18 cellular contexts compared by ENCODE assay signal in genomic region chr3:94429517-94429916, GRCh38.
"Had no signal": no experiment of that assay in that cellular context is flagged by ENCODE, and none has a peak within 500 bp of the region (broad histone marks: within the 10 kb centered on the region; RNA-seq: fewer than 3 reads in every experiment).

No MANE protein-coding gene starts in this region.

- H3K4me1 ChIP-seq: colonic mucosa, gastroesophageal sphincter, suprapubic skin, thyroid gland, upper lobe of left lung, uterus had no signal

- H3K36me3 ChIP-seq: colonic mucosa, gastroesophageal sphincter, neutrophil, suprapubic skin, thyroid gland, upper lobe of left lung, uterus had no signal

- DNase-seq: colonic mucosa; dermis blood vessel endothelial cell; glutamatergic neuron; kidney; mucosa of descending colon; naive thymus-derived CD8-positive, alpha-beta T cell; right cardiac atrium; stimulated activated CD4-positive, alpha-beta T cell treated with anti-CD3 and anti-CD28 coated beads, Interleukin-4, amount 100 ng/mL, for 1 hour; stimulated activated CD8-positive, alpha-beta memory T cell treated with anti-CD3 and anti-CD28 coated beads, Interleukin-4, amount 100 ng/mL, for 48 hours; stimulated activated naive CD8-positive, alpha-beta T cell treated with anti-CD3 and anti-CD28 coated beads, Interleukin-15, Interleukin-2, amounts not matched to agents 100 U/mL and 50 U/mL, for 24 hours; thyroid gland; upper lobe of left lung; uterus had no signal

- H3K27me3 ChIP-seq: colonic mucosa, gastroesophageal sphincter, hepatocyte, neutrophil, suprapubic skin, thyroid gland, upper lobe of left lung, uterus had no signal

- H2AFZ ChIP-seq: hepatocyte had no signal

- H3K9me3 ChIP-seq: colonic mucosa, gastroesophageal sphincter, neutrophil, suprapubic skin, thyroid gland, upper lobe of left lung, uterus had no signal

- H3K4me3 ChIP-seq: colonic mucosa, gastroesophageal sphincter, hepatocyte, mucosa of descending colon, suprapubic skin, thyroid gland, upper lobe of left lung, uterus had no signal

- H3K36me3 Mint-ChIP-seq: naive thymus-derived CD8-positive, alpha-beta T cell; stimulated activated effector memory CD8-positive, alpha-beta T cell treated with anti-CD3 and anti-CD28 coated beads, Interleukin-12 subunit alpha, Interleukin-12 subunit beta, amount 100 ng/mL, for 72 hours had no signal

- H3K79me2 ChIP-seq: hepatocyte had no signal

- H3K27ac Mint-ChIP-seq: naive thymus-derived CD8-positive, alpha-beta T cell; stimulated activated effector memory CD8-positive, alpha-beta T cell treated with anti-CD3 and anti-CD28 coated beads, Interleukin-12 subunit alpha, Interleukin-12 subunit beta, amount 100 ng/mL, for 72 hours had no signal

- H3K4me1 Mint-ChIP-seq: naive thymus-derived CD8-positive, alpha-beta T cell; stimulated activated effector memory CD8-positive, alpha-beta T cell treated with anti-CD3 and anti-CD28 coated beads, Interleukin-12 subunit alpha, Interleukin-12 subunit beta, amount 100 ng/mL, for 72 hours had no signal

- H3K27me3 Mint-ChIP-seq: naive thymus-derived CD8-positive, alpha-beta T cell had no signal

- H3K4me2 ChIP-seq: hepatocyte had no signal

- ATAC-seq: gastroesophageal sphincter; mucosa of descending colon; naive thymus-derived CD8-positive, alpha-beta T cell; right cardiac atrium; stimulated activated effector memory CD8-positive, alpha-beta T cell treated with anti-CD3 and anti-CD28 coated beads, Interleukin-12 subunit alpha, Interleukin-12 subunit beta, amount 100 ng/mL, for 72 hours; stimulated activated naive CD8-positive, alpha-beta T cell treated with anti-CD3 and anti-CD28 coated beads, Interleukin-15, Interleukin-2, amounts not matched to agents 100 U/mL and 50 U/mL, for 24 hours had no signal

- H3K27ac ChIP-seq: colonic mucosa, gastroesophageal sphincter, hepatocyte, neutrophil, suprapubic skin, thyroid gland, upper lobe of left lung, uterus had no signal

- H3K4me3 Mint-ChIP-seq: naive thymus-derived CD8-positive, alpha-beta T cell; stimulated activated effector memory CD8-positive, alpha-beta T cell treated with anti-CD3 and anti-CD28 coated beads, Interleukin-12 subunit alpha, Interleukin-12 subunit beta, amount 100 ng/mL, for 72 hours had no signal
